8 cellular contexts compared by ENCODE assay signal in the genomic region with DNA sequence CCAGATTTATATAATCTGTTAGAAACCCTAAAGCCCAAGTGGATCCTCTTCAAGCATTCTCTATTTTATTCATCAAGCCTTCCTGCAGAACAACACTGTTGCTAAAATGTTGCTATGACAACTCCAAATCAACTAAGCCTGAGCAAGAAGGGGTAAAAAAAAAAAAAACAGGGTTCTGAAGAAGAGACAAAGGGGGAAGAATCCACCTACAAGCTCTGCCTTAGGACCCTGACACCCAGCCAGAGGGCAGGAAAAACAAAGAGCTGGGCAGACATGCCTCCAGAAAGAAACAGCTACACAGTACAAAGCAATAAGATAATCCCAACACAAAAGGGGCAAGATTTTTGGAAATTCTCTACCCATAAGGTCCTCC. TPM values are rescaled to one million over a fixed set of nuclear protein-coding genes. Genes with fewer than 3 reads are reported as not detected.
DNase-seq lines count a peak whose midpoint lies in the region; ATAC-seq and TF ChIP-seq lines count a peak whose summit lies in the region.

No MANE protein-coding gene starts in this region.

- H3K9ac ChIP-seq in fibroblast of lung (ENCODE audit: insufficient read depth, low read length): peak overlapping the region; percentile 77

- no peak for TF ChIP-seq POLR2A in prostate gland (IDR thresholded peaks at IDR 0.05)

- no peaks in the 10 kb centered on the region for H3K9me3 ChIP-seq in RWPE2 (ENCODE audit: severe bottlenecking)
- no peaks in the 10 kb centered on the region for H3K9me3 ChIP-seq in fibroblast of lung (ENCODE audit: control insufficient read depth, insufficient read depth, low read depth, low read length)
- no peaks in the 10 kb centered on the region for H3K9me3 ChIP-seq in prostate gland

- peaks cover 36% of the 10 kb centered on the region for H3K36me3 ChIP-seq in RWPE2 (ENCODE audit: low read depth)
- H3K36me3 ChIP-seq in fibroblast of lung (ENCODE audit: control insufficient read depth, insufficient read depth, low read length): peaks cover 18% of the 10 kb centered on the region
- H3K36me3 ChIP-seq in prostate gland: peaks cover 6% of the 10 kb centered on the region in 2 donors

- DNase-seq in GM03348 (ENCODE audit: low spot score): peak; percentile 31
- DNase-seq in RWPE2 (ENCODE audit: low spot score): no peak
- peak in 1 of 2 donors; percentile 12 for DNase-seq in fibroblast of lung (ENCODE audit: low read depth in 2 of 2)
- no peak for DNase-seq in prostate gland (ENCODE audit: low spot score)
- no peak for DNase-seq in NK-92 (lab: John Stamatoyannopoulos, UW; ENCODE audit: unreplicated experiment)
- DNase-seq in GM19240 (ENCODE audit: insufficient read length, low spot score): no peak
- no peak for DNase-seq in NCI-H446 (lab: John Stamatoyannopoulos, UW)
- no peak for DNase-seq in activated effector memory CD4-positive, alpha-beta T cell treated with anti-CD3 and anti-CD28 coated beads, Interleukin-2, amount 50 U/mL, for 16 hours

- no peak overlapping the region for H2AFZ ChIP-seq in fibroblast of lung (ENCODE audit: low read length)

- no peak for ATAC-seq in RWPE2 (ENCODE audit: low read depth)

- peaks cover 15% of the 10 kb centered on the region for H3K79me2 ChIP-seq in fibroblast of lung (ENCODE audit: control insufficient read depth, insufficient read depth, low read length)

- TF ChIP-seq CTCF in RWPE2 (IDR thresholded peaks at IDR 0.05; ENCODE audit: poor library complexity, severe bottlenecking) (no peak), fibroblast of lung (conservative IDR thresholded peaks at IDR 0.05 in 1 of 2, IDR thresholded peaks at IDR 0.05 in 1 of 2; ENCODE audit: low read depth in 1 of 2, low read length in 2 of 2) (no peak), prostate gland (IDR thresholded peaks at IDR 0.05) (no peak)

- intact Hi-C loops in prostate gland (cut with DNase I): no loop called here

- no peaks in the 10 kb centered on the region for H4K20me1 ChIP-seq in fibroblast of lung (ENCODE audit: control insufficient read depth, extremely low read depth, insufficient read depth, low read length)

- H3K4me1 ChIP-seq in RWPE2 (ENCODE audit: insufficient read depth, poor library complexity, severe bottlenecking) (peaks cover 7% of the 10 kb centered on the region), fibroblast of lung (ENCODE audit: control insufficient read depth, extremely low read depth, insufficient read depth, low read length) (no peaks in the 10 kb centered on the region), prostate gland (replicated peaks) (peaks cover 3% of the 10 kb centered on the region)

- H3K27ac ChIP-seq in RWPE2 (ENCODE audit: poor library complexity, severe bottlenecking) (peak overlapping the region; percentile 74), fibroblast of lung (ENCODE audit: insufficient read depth, low read length) (peak overlapping the region; percentile 95), prostate gland (peak overlapping the region; percentile 86 to 95)

- H3K4me3 ChIP-seq in RWPE2 (ENCODE audit: severe bottlenecking) (peak overlapping the region; percentile 62), fibroblast of lung (replicated peaks in 1 of 4; ENCODE audit: control extremely low read depth in 1 of 4, insufficient read depth in 1 of 4, low read depth in 3 of 4, low read length in 4 of 4) (peak overlapping the region; percentile 86 to 98 (median 90)), prostate gland (peak overlapping the region; percentile 85 to 91)

- H3K27me3 ChIP-seq in RWPE2 (ENCODE audit: insufficient read depth, poor library complexity, severe bottlenecking) (no peaks in the 10 kb centered on the region), fibroblast of lung (ENCODE audit: control insufficient read depth, insufficient read depth, low read length) (no peaks in the 10 kb centered on the region), prostate gland (replicated peaks; ENCODE audit: insufficient read depth) (no peaks in the 10 kb centered on the region)

- H3K4me2 ChIP-seq in fibroblast of lung (ENCODE audit: extremely low read depth, insufficient read depth, low read length): peak overlapping the region; percentile 88

RNA-seq across cellular contexts. Expression of gene USF1, which starts 1.3 kb away (rescaled TPM):
- total RNA-seq in fibroblast of lung: 71.7 and 80.1 TPM in 2 replicates
- polyA plus RNA-seq in fibroblast of lung: 23.9 and 25.0 TPM in 2 replicates
- polyA plus RNA-seq in fibroblast of lung (2012): 27.9 and 32.5 TPM in 2 replicates
- 69.9 and 134 TPM in 2 replicates for polyA minus RNA-seq in fibroblast of lung (ENCODE audit: low replicate concordance)
- total RNA-seq in prostate gland: 10 to 100 TPM; 46.3 to 65.8 TPM

RNA-seq across cellular contexts. Expression of gene TSTD1, which starts 5.8 kb away (rescaled TPM):
- 0.66 and 0.77 TPM in 2 replicates for total RNA-seq in fibroblast of lung
- polyA plus RNA-seq in fibroblast of lung: 0.24 and 7.5 TPM in 2 replicates
- 5.7 TPM in 1 of 2 replicates, not detected in the other for polyA plus RNA-seq in fibroblast of lung (2012)
- 1.0 TPM in 1 of 2 replicates, not detected in the other for polyA minus RNA-seq in fibroblast of lung (ENCODE audit: low replicate concordance)
- 100 to 1,000 TPM; 137 to 648 TPM for total RNA-seq in prostate gland

RNA-seq across cellular contexts. Expression of gene F11R, which starts 23.6 kb away (rescaled TPM):
- 0.66 and 2.1 TPM in 2 replicates for total RNA-seq in fibroblast of lung
- polyA plus RNA-seq in fibroblast of lung: 0.50 and 1.5 TPM in 2 replicates
- 0.16 and 0.25 TPM in 2 replicates for polyA plus RNA-seq in fibroblast of lung (2012)
- 0.33 TPM in 1 of 2 replicates, not detected in the other for polyA minus RNA-seq in fibroblast of lung (ENCODE audit: low replicate concordance)
- total RNA-seq in prostate gland: 100 to 1,000 TPM in 1 of 2 donors, 10 to 100 TPM in 1; 43.6 to 104 TPM

RNA-seq across cellular contexts. Expression of gene ARHGAP30, which starts 25.2 kb away (rescaled TPM):
- not detected in 2 replicates for total RNA-seq in fibroblast of lung
- polyA plus RNA-seq in fibroblast of lung: 0.01 TPM in 1 of 2 replicates, not detected in the other
- 0.20 and 0.27 TPM in 2 replicates for polyA plus RNA-seq in fibroblast of lung (2012)
- not detected in 2 replicates for polyA minus RNA-seq in fibroblast of lung (ENCODE audit: low replicate concordance)
- 1 to 10 TPM; 3.2 to 5.3 TPM for total RNA-seq in prostate gland

RNA-seq across cellular contexts. Expression of gene NECTIN4, which starts 44.8 kb away (rescaled TPM):
- total RNA-seq in fibroblast of lung: under 0.01 and 0.33 TPM in 2 replicates
- 0.07 and 0.16 TPM in 2 replicates for polyA plus RNA-seq in fibroblast of lung
- polyA plus RNA-seq in fibroblast of lung (2012): not detected in 2 replicates
- 3.1 TPM in 1 of 2 replicates, not detected in the other for polyA minus RNA-seq in fibroblast of lung (ENCODE audit: low replicate concordance)
- total RNA-seq in prostate gland: 10 to 100 TPM in 1 of 2 donors, 1 to 10 TPM in 1; 9.6 to 18.6 TPM

Comparison
In these comparisons a context has a peak if more than half of its experiments do, and no peak if none do; other contexts are left out.
1. RNA of gene TSTD1, which starts 5.8 kb away (total RNA-seq): 137 to 648 TPM in prostate gland; 0.66 to 0.77 TPM in fibroblast of lung; every median in the first group is over 10 times any median in the second.
2. RNA of gene F11R, which starts 23.6 kb away (total RNA-seq): 43.6 to 104 TPM in prostate gland; 0.66 to 2.1 TPM in fibroblast of lung; every median in the first group is over 10 times any median in the second.
3. Peak in every context shown above with its lines, with median percentiles within 50 percentile points of each other: H3K27ac ChIP-seq and H3K4me3 ChIP-seq.